ENCODE assay signal across 16 cellular contexts in genomic region chr9:5466776-5467175, GRCh38. TPM values are rescaled to one million over a fixed set of nuclear protein-coding genes. Genes with fewer than 3 reads are reported as not detected.
"Had no signal": no experiment of that assay in that cellular context is flagged by ENCODE, and none has a peak within 500 bp of the region (broad histone marks: within the 10 kb centered on the region; RNA-seq: fewer than 3 reads in every experiment).

No MANE protein-coding gene starts in this region.

- H3K9me3 Mint-ChIP-seq: activated CD8-positive, alpha-beta T cell treated with anti-CD3 and anti-CD28 coated beads for 36 hours; endodermal cell; WTC11 had no signal

- DNase-seq: activated CD4-positive, alpha-beta T cell treated with anti-CD3 and anti-CD28 coated beads for 48 hours; activated CD8-positive, alpha-beta T cell treated with anti-CD3 and anti-CD28 coated beads for 36 hours; activated naive CD4-positive, alpha-beta T cell; dorsolateral prefrontal cortex; endodermal cell; erythroblast; mesendoderm; stimulated activated CD4-positive, alpha-beta T cell treated with anti-CD3 and anti-CD28 coated beads, Interleukin-4, amount 100 ng/mL, for 1 hour; stimulated activated naive CD4-positive, alpha-beta T cell; T-helper 2 cell; transverse colon had no signal

- H3K4me3 ChIP-seq: dorsolateral prefrontal cortex, right atrium auricular region, transverse colon had no signal

- H3K4me1 ChIP-seq: right atrium auricular region, transverse colon had no signal

- H3K4me3 Mint-ChIP-seq: activated CD8-positive, alpha-beta T cell treated with anti-CD3 and anti-CD28 coated beads for 36 hours; endodermal cell; nephron; WTC11 had no signal

- H3K27me3 ChIP-seq: dorsolateral prefrontal cortex, right atrium auricular region, transverse colon had no signal

- H3K9me3 ChIP-seq: right atrium auricular region, transverse colon had no signal

- H3K27ac Mint-ChIP-seq: activated CD8-positive, alpha-beta T cell treated with anti-CD3 and anti-CD28 coated beads for 36 hours; endodermal cell; nephron; progenitor cell of endocrine pancreas; WTC11 had no signal

- ATAC-seq: activated CD8-positive, alpha-beta T cell treated with anti-CD3 and anti-CD28 coated beads for 36 hours; SK-N-SH treated with all-trans-retinoic acid at 6 μM for 48 hours; WTC11 had no signal

- H3K27me3 Mint-ChIP-seq: activated CD8-positive, alpha-beta T cell treated with anti-CD3 and anti-CD28 coated beads for 36 hours; progenitor cell of endocrine pancreas had no signal

- H3K4me1 Mint-ChIP-seq: nephron had no signal

- H3K36me3 ChIP-seq: transverse colon had no signal

- H3K36me3 Mint-ChIP-seq: WTC11 had no signal

- H3K27ac ChIP-seq: dorsolateral prefrontal cortex, right atrium auricular region, transverse colon had no signal

RNA-seq across cellular contexts. Expression of gene PDCD1LG2, which starts 43.6 kb away (rescaled TPM):
- total RNA-seq: endodermal cell, progenitor cell of endocrine pancreas, WTC11 had no signal
